ENCODE assay signal across 24 cellular contexts in the genomic region with DNA sequence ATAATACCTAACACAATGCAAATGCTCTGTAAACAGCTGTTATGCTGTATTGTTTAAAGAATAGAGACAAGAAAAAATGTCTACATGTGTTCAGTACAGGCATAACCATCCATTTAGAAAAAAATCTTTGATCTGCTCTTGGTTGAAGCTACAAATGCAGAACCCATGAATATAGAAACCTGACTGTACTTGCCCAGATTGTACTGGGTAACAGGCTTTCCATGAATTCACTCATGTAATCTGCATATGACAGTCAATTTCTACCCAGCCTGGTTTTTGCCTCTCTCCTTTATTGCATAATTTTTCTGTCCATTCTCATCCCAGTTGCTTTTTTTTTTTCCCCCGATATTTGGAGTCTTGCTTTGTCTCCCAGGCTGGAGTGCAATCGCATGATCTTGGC.
"Had no signal": no experiment of that assay in that cellular context is flagged by ENCODE, and none has a peak within 500 bp of the region (broad histone marks: within the 10 kb centered on the region; RNA-seq: fewer than 3 reads in every experiment).

No MANE protein-coding gene starts in this region.

- H3K36me3 ChIP-seq: left ventricle myocardium inferior, neural progenitor cell, ovary, right atrium auricular region, right lobe of liver, upper lobe of right lung had no signal

- H3K4me3 ChIP-seq: left ventricle myocardium inferior, lung, neural progenitor cell, ovary, right atrium auricular region, right lobe of liver, smooth muscle cell, stomach, thoracic aorta, tibial artery, upper lobe of right lung had no signal

- H3K9me3 ChIP-seq: left ventricle myocardium inferior, neutrophil, ovary, right atrium auricular region, right lobe of liver, stomach, thoracic aorta, tibial artery, upper lobe of right lung had no signal

- H3K4me1 ChIP-seq: neural progenitor cell, right lobe of liver, tibial artery, upper lobe of right lung had no signal

- H3K9ac ChIP-seq: neural progenitor cell had no signal

- H3K4me2 ChIP-seq: neural progenitor cell, smooth muscle cell had no signal

- H3K27ac ChIP-seq: left ventricle myocardium inferior, neural progenitor cell, ovary, right atrium auricular region, right lobe of liver, stomach, thoracic aorta, tibial artery, upper lobe of right lung had no signal

- ATAC-seq: natural killer cell; right lobe of liver; stimulated activated naive B cell treated with anti-CD40 and anti-IgM and Interleukin-4, amounts not matched to agents 10 μg/mL and 1 μg/mL and 100 μg/mL, for 72 hours; stimulated activated naive CD8-positive, alpha-beta T cell treated with anti-CD3 and anti-CD28 coated beads, Interleukin-15, Interleukin-2, amounts not matched to agents 100 U/mL and 50 U/mL, for 24 hours; upper lobe of right lung had no signal

- H2AFZ ChIP-seq: neural progenitor cell had no signal

- DNase-seq: left ventricle myocardium inferior; mesendoderm; naive B cell; natural killer cell; nephron progenitor cell; occipital lobe; ovary; right lobe of liver; stimulated activated CD4-positive, alpha-beta T cell treated with anti-CD3 and anti-CD28 coated beads, Interleukin-12 subunit alpha, Interleukin-12 subunit beta, amount 100 ng/mL, for 4 hours; stimulated activated CD4-positive, alpha-beta T cell treated with anti-CD3 and anti-CD28 coated beads, Interleukin-15, amount 100 ng/mL, for 24 hours; stimulated activated CD4-positive, alpha-beta T cell treated with anti-CD3 and anti-CD28 coated beads, Interleukin-2, amount 100 ng/mL, for 24 hours; stimulated activated CD4-positive, alpha-beta T cell treated with anti-CD3 and anti-CD28 coated beads, Interleukin-4, amount 100 ng/mL, for 1 hour; stimulated activated naive B cell treated with anti-CD40 and anti-IgM and Interleukin-4, amounts not matched to agents 10 μg/mL and 1 μg/mL and 100 μg/mL, for 72 hours; stimulated activated naive CD8-positive, alpha-beta T cell treated with anti-CD3 and anti-CD28 coated beads, Interleukin-15, Interleukin-2, amounts not matched to agents 100 U/mL and 50 U/mL, for 24 hours; stomach; tibial artery; trophoblast cell; upper lobe of right lung had no signal

- H3K27me3 ChIP-seq: neutrophil, ovary, right atrium auricular region, right lobe of liver, stomach, tibial artery, upper lobe of right lung had no signal
